In genomic region chr11:74018331-74019005, GRCh38 we compare ENCODE assay signal across 10 cellular contexts. TPM values are rescaled to one million over a fixed set of nuclear protein-coding genes. Genes with fewer than 3 reads are reported as not detected.
DNase-seq lines count a peak whose midpoint lies in the region; ATAC-seq and TF ChIP-seq lines count a peak whose summit lies in the region.
"Had no signal": no experiment of that assay in that cellular context is flagged by ENCODE, and none has a peak within 500 bp of the region (broad histone marks: within the 10 kb centered on the region; RNA-seq: fewer than 3 reads in every experiment).

No MANE protein-coding gene starts in this region.

- H3K27me3 Mint-ChIP-seq in activated naive CD4-positive, alpha-beta T cell treated with anti-CD3 and anti-CD28 coated beads, Interleukin-2, amount 10 ng/mL, durations not matched to agents 7 days and 5 days, result no peaks in the 10 kb centered on the region
- H3K27me3 Mint-ChIP-seq in activated CD8-positive, alpha-beta T cell treated with anti-CD3 and anti-CD28 coated beads for 36 hours, result no peaks in the 10 kb centered on the region
- H3K27me3 Mint-ChIP-seq: CD4-positive, CD25-positive, alpha-beta regulatory T cell had no signal

- H3K4me3 ChIP-seq in coronary artery (peak overlapping the region; percentile 12), vagina (no peak overlapping the region)

- H3K27ac ChIP-seq in coronary artery, result peak overlapping the region; percentile 78 to 90
- peak overlapping the region; percentile 42 for H3K27ac ChIP-seq in vagina

- H3K9me3 ChIP-seq in vagina, result no peaks in the 10 kb centered on the region

- H3K36me3 ChIP-seq in vagina, result no peaks in the 10 kb centered on the region

- TF ChIP-seq POLR2A in vagina (IDR thresholded peaks at IDR 0.05), result no peak

- H3K9me3 Mint-ChIP-seq in activated naive CD4-positive, alpha-beta T cell treated with anti-CD3 and anti-CD28 coated beads, Interleukin-2, amount 10 ng/mL, durations not matched to agents 7 days and 5 days, result no peaks in the 10 kb centered on the region
- H3K9me3 Mint-ChIP-seq in activated naive CD4-positive, alpha-beta T cell treated with anti-CD3 and anti-CD28 coated beads, Interleukin-2, amount 50 U/mL, for 72 hours, result peaks cover 0 to 5% of the 10 kb centered on the region in 2 donors
- no peaks in the 10 kb centered on the region for H3K9me3 Mint-ChIP-seq in activated CD8-positive, alpha-beta T cell treated with anti-CD3 and anti-CD28 coated beads for 36 hours
- H3K9me3 Mint-ChIP-seq: activated T-cell treated with anti-CD3 and anti-CD28 coated beads, Interleukin-2, amount 50 U/mL, for 4 hours had no signal

- peak overlapping the region; percentile 11 for H3K27ac Mint-ChIP-seq in activated naive CD4-positive, alpha-beta T cell treated with anti-CD3 and anti-CD28 coated beads, Interleukin-2, amount 10 ng/mL, durations not matched to agents 7 days and 5 days
- H3K27ac Mint-ChIP-seq in activated naive CD4-positive, alpha-beta T cell treated with anti-CD3 and anti-CD28 coated beads, Interleukin-2, amount 50 U/mL, for 72 hours, result no peak overlapping the region
- no peak overlapping the region for H3K27ac Mint-ChIP-seq in activated CD8-positive, alpha-beta T cell treated with anti-CD3 and anti-CD28 coated beads for 36 hours

- H3K4me3 Mint-ChIP-seq in activated naive CD4-positive, alpha-beta T cell treated with anti-CD3 and anti-CD28 coated beads, Interleukin-2, amount 10 ng/mL, durations not matched to agents 7 days and 5 days, result no peak overlapping the region
- no peak overlapping the region for H3K4me3 Mint-ChIP-seq in activated CD8-positive, alpha-beta T cell treated with anti-CD3 and anti-CD28 coated beads for 36 hours

- no peak for ATAC-seq in activated naive CD4-positive, alpha-beta T cell treated with anti-CD3 and anti-CD28 coated beads, Interleukin-2, amount 50 U/mL, for 72 hours
- ATAC-seq in activated CD8-positive, alpha-beta T cell treated with anti-CD3 and anti-CD28 coated beads for 36 hours, result no peak
- ATAC-seq in HG03159 (IDR thresholded peaks at IDR 0.05; ENCODE audit: unreplicated experiment), result no peak

- peaks cover 14% of the 10 kb centered on the region for H3K4me1 ChIP-seq in vagina

- H3K36me3 Mint-ChIP-seq in activated naive CD4-positive, alpha-beta T cell treated with anti-CD3 and anti-CD28 coated beads, Interleukin-2, amount 10 ng/mL, durations not matched to agents 7 days and 5 days, result peaks cover 30% of the 10 kb centered on the region
- H3K36me3 Mint-ChIP-seq in activated naive CD4-positive, alpha-beta T cell treated with anti-CD3 and anti-CD28 coated beads, Interleukin-2, amount 50 U/mL, for 72 hours, result peaks cover 20 to 35% of the 10 kb centered on the region in 2 donors
- peaks cover 23% of the 10 kb centered on the region for H3K36me3 Mint-ChIP-seq in activated CD8-positive, alpha-beta T cell treated with anti-CD3 and anti-CD28 coated beads for 36 hours (ENCODE audit: low read depth)

- peaks cover 24% of the 10 kb centered on the region for H3K4me1 Mint-ChIP-seq in activated naive CD4-positive, alpha-beta T cell treated with anti-CD3 and anti-CD28 coated beads, Interleukin-2, amount 10 ng/mL, durations not matched to agents 7 days and 5 days
- peaks cover 34% of the 10 kb centered on the region for H3K4me1 Mint-ChIP-seq in activated CD8-positive, alpha-beta T cell treated with anti-CD3 and anti-CD28 coated beads for 36 hours (ENCODE audit: low read depth)

- DNase-seq in activated naive CD4-positive, alpha-beta T cell treated with anti-CD3 and anti-CD28 coated beads, Interleukin-2, amount 10 ng/mL, durations not matched to agents 7 days and 5 days, result no peak
- no peak for DNase-seq in activated naive CD4-positive, alpha-beta T cell treated with anti-CD3 and anti-CD28 coated beads, Interleukin-2, amount 50 U/mL, for 72 hours (ENCODE audit: low spot score in 2 of 2)
- DNase-seq in coronary artery (ENCODE audit: low spot score) (peak; percentile 98), midbrain (lab: John Stamatoyannopoulos, UW) (peak; percentile 43), vagina (ENCODE audit: extremely low spot score in 2 of 2) (peak in 1 of 2 donors; percentile 96)
- DNase-seq in activated CD4-positive, CD25-positive, alpha-beta regulatory T cell (lab: John Stamatoyannopoulos, UW), result no peak
- no peak for DNase-seq in activated CD8-positive, alpha-beta T cell treated with anti-CD3 and anti-CD28 coated beads for 36 hours
- DNase-seq: activated T-cell treated with anti-CD3 and anti-CD28 coated beads, Interleukin-2, amount 50 U/mL, for 4 hours; CD4-positive, CD25-positive, alpha-beta regulatory T cell had no signal

- CTCF ChIA-PET in activated naive CD4-positive, alpha-beta T cell treated with anti-CD3 and anti-CD28 coated beads, Interleukin-2, amount 10 ng/mL, durations not matched to agents 7 days and 5 days (lab: Charles Lee), result interaction anchor here (0.9 to 1.5 kb wide), 4 partner anchors 11 to 152 kb away, joined by 3 to 4 read pairs (median 4); partner anchors contain the start of genes C2CD3 and PPME1
- CTCF ChIA-PET in activated CD8-positive, alpha-beta T cell treated with anti-CD3 and anti-CD28 coated beads for 36 hours (lab: Charles Lee), result interaction anchor here (1.0 to 1.6 kb wide), 4 partner anchors 9 to 55 kb away, joined by 3 to 7 read pairs (median 3); no protein-coding TSS in a partner anchor

- POLR2A ChIA-PET in activated CD8-positive, alpha-beta T cell treated with anti-CD3 and anti-CD28 coated beads for 36 hours (lab: Charles Lee), result interaction anchor here (0.9 to 17.6 kb wide), 12 partner anchors 7 to 41 kb away, joined by 3 to 269 read pairs (median 5); partner anchors contain the start of genes UCP2 and UCP3

- H3K27me3 ChIP-seq in vagina, result no peaks in the 10 kb centered on the region

- intact Hi-C loops in vagina (cut with DNase I), result no loop called here
- intact Hi-C loops in activated CD8-positive, alpha-beta T cell treated with anti-CD3 and anti-CD28 coated beads for 36 hours (cut with micrococcal nuclease), result loop anchor here (1.0 to 5.0 kb wide), 2 partner anchors 9 to 36 kb away; partner anchors contain the start of genes UCP2 and UCP3

- TF ChIP-seq CTCF in coronary artery (IDR thresholded peaks at IDR 0.05) (no peak), vagina (IDR thresholded peaks at IDR 0.05) (no peak)
- no peak for TF ChIP-seq CTCF in activated CD8-positive, alpha-beta T cell treated with anti-CD3 and anti-CD28 coated beads for 36 hours (IDR thresholded peaks at IDR 0.05)

RNA-seq across cellular contexts. Expression of gene UCP3, which starts 9.6 kb away (rescaled TPM):
- 1 to 10 TPM; 1.5 to 2.7 TPM for total RNA-seq in activated naive CD4-positive, alpha-beta T cell treated with anti-CD3 and anti-CD28 coated beads, Interleukin-2, amount 50 U/mL, for 72 hours
- total RNA-seq in vagina, result 1.2 TPM
- total RNA-seq in activated CD8-positive, alpha-beta T cell treated with anti-CD3 and anti-CD28 coated beads for 36 hours, result 1 to 10 TPM; 1.5 to 2.2 TPM

RNA-seq across cellular contexts. Expression of gene UCP2, which starts 35.8 kb away (rescaled TPM):
- total RNA-seq in activated naive CD4-positive, alpha-beta T cell treated with anti-CD3 and anti-CD28 coated beads, Interleukin-2, amount 50 U/mL, for 72 hours, result 100 to 1,000 TPM; 271 to 326 TPM
- total RNA-seq in vagina, result 51.3 TPM
- 100 to 1,000 TPM; 244 to 252 TPM for total RNA-seq in activated CD8-positive, alpha-beta T cell treated with anti-CD3 and anti-CD28 coated beads for 36 hours

Comparison
In these comparisons a context has a peak if more than half of its experiments do, and no peak if none do; other contexts are left out.
1. DNase-seq: peak in coronary artery (single experiment) and midbrain (single experiment); none in activated naive CD4-positive, alpha-beta T cell treated with anti-CD3 and anti-CD28 coated beads, Interleukin-2, amount 10 ng/mL, durations not matched to agents 7 days and 5 days (single experiment), activated naive CD4-positive, alpha-beta T cell treated with anti-CD3 and anti-CD28 coated beads, Interleukin-2, amount 50 U/mL, for 72 hours (0 of 2), activated CD4-positive, CD25-positive, alpha-beta regulatory T cell (0 of 4) and activated CD8-positive, alpha-beta T cell treated with anti-CD3 and anti-CD28 coated beads for 36 hours (single experiment).